Comparison of ENCODE assay signal across 12 cellular contexts in genomic region chr4:67614186-67614585, GRCh38. TPM values are rescaled to one million over a fixed set of nuclear protein-coding genes. Genes with fewer than 3 reads are reported as not detected.
"Had no signal": no experiment of that assay in that cellular context is flagged by ENCODE, and none has a peak within 500 bp of the region (broad histone marks: within the 10 kb centered on the region; RNA-seq: fewer than 3 reads in every experiment).

No MANE protein-coding gene starts in this region.

- H3K4me1 Mint-ChIP-seq: GM23338, H9 had no signal

- H3K27ac Mint-ChIP-seq: GM23338, H9, HFFc6 had no signal

- DNase-seq: GM23248, GOT3, H7, H9, HCEC 1CT, HFFc6 had no signal

- H3K9me3 Mint-ChIP-seq: GM23338, HFFc6 had no signal

- H3K4me1 ChIP-seq: HAP-1 had no signal

- FAIRE-seq: H1, H54 had no signal

- ATAC-seq: GM23338, HCT116 had no signal

- H3K27ac ChIP-seq: GM23248 had no signal

- H3K9me3 ChIP-seq: HAP-1 had no signal

- H3K4me3 Mint-ChIP-seq: GM23338, H9, HFFc6 had no signal

- H3K4me3 ChIP-seq: GM23248, GM23338, HAP-1 had no signal

RNA-seq across cellular contexts. Expression of gene STAP1, which starts 55.7 kb away (rescaled TPM):
- total RNA-seq: GM23248, GM23338, H1, H4, H7, H9, HFFc6 had no signal
- polyA plus RNA-seq: GM23248, GM23338, H1 had no signal
